In genomic region chr10:61992683-61993629, GRCh38 we compare ENCODE assay signal across 8 cellular contexts.
DNase-seq lines count a peak whose midpoint lies in the region; ATAC-seq, FAIRE-seq and TF ChIP-seq lines count a peak whose summit lies in the region.

No MANE protein-coding gene starts in this region.

- peaks cover 60% of the 10 kb centered on the region for H3K4me1 ChIP-seq in Caco-2
- H3K4me1 ChIP-seq in PC-3 (ENCODE audit: insufficient read depth, low read length) = no peaks in the 10 kb centered on the region
- H3K4me1 ChIP-seq in keratinocyte (ENCODE audit: control insufficient read depth, extremely low read depth, insufficient read depth, low read length) = peaks cover 29% of the 10 kb centered on the region

- H3F3A ChIP-seq in PC-3 (ENCODE audit: low read length, unreplicated experiment) = no peaks in the 10 kb centered on the region

- DNase-seq in Caco-2 (no peak), PC-3 (peak; percentile 50), keratinocyte (ENCODE audit: low read depth, low spot score) (peak; percentile 44), anterior cingulate cortex (lab: John Stamatoyannopoulos, UW) (no peak)
- no peak for DNase-seq in activated naive CD8-positive, alpha-beta T cell treated with anti-CD3 and anti-CD28 coated beads, Interleukin-2, amount 10 ng/mL, durations not matched to agents 7 days and 5 days
- DNase-seq in stimulated activated CD8-positive, alpha-beta memory T cell treated with anti-CD3 and anti-CD28 coated beads, Interleukin-15, amount 100 ng/mL, for 4 hours (ENCODE audit: low read depth in 2 of 2) = peak; percentile 3 to 30

- H3K9ac ChIP-seq in PC-3 (ENCODE audit: low read length) (no peak overlapping the region), keratinocyte (ENCODE audit: control insufficient read depth, extremely low read depth, insufficient read depth, low read length) (peak overlapping the region; percentile 71)

- H3K27ac ChIP-seq in PC-3 (ENCODE audit: low read length) (no peak overlapping the region), keratinocyte (ENCODE audit: control insufficient read depth, insufficient read depth, low read length) (peak overlapping the region; percentile 96)

- no peaks in the 10 kb centered on the region for H3K9me2 ChIP-seq in PC-3 (replicated peaks; ENCODE audit: low read length)

- H3K27ac Mint-ChIP-seq in Caco-2 (ENCODE audit: unreplicated experiment) = peak overlapping the region; percentile 34
- H3K27ac Mint-ChIP-seq in activated naive CD8-positive, alpha-beta T cell treated with anti-CD3 and anti-CD28 coated beads, Interleukin-2, amount 10 ng/mL, durations not matched to agents 7 days and 5 days = peak overlapping the region; percentile 69

- TF ChIP-seq CTCF in Caco-2 (IDR thresholded peaks at IDR 0.05; ENCODE audit: insufficient read depth in 1 of 2, low read depth in 1 of 2, low read length in 1 of 2, severe bottlenecking in 1 of 2, unreplicated experiment in 1 of 2) = no peak
- no peak for TF ChIP-seq CTCF in PC-3 (conservative IDR thresholded peaks at IDR 0.05; ENCODE audit: low read depth, low read length)
- TF ChIP-seq CTCF in keratinocyte (optimal IDR thresholded peaks at IDR 0.05 in 1 of 3, IDR thresholded peaks at IDR 0.05 in 1 of 3, conservative IDR thresholded peaks at IDR 0.05 in 1 of 3; ENCODE audit: extremely low read depth in 1 of 3, insufficient read depth in 2 of 3, low read length in 3 of 3) = no peak

- H3K9me1 ChIP-seq in keratinocyte (ENCODE audit: control insufficient read depth, extremely low read depth, insufficient read depth, low read length) = no peaks in the 10 kb centered on the region

- ATAC-seq in HG02642 (IDR thresholded peaks at IDR 0.05; ENCODE audit: poor library complexity, unreplicated experiment) (peak; percentile 37), PC-3 (no peak), GM18858 (IDR thresholded peaks at IDR 0.05; ENCODE audit: unreplicated experiment) (no peak)
- ATAC-seq in activated naive CD8-positive, alpha-beta T cell treated with anti-CD3 and anti-CD28 coated beads, Interleukin-2, amount 10 ng/mL, durations not matched to agents 7 days and 5 days (ENCODE audit: low read depth) = peak; percentile 37

- no peaks in the 10 kb centered on the region for H4K20me1 ChIP-seq in PC-3 (ENCODE audit: low read length)
- H4K20me1 ChIP-seq in keratinocyte (ENCODE audit: control insufficient read depth, extremely low read depth, insufficient read depth, low read length) = no peaks in the 10 kb centered on the region

- BruUV-seq in Caco-2 (replicated peaks; lab: Mats Ljungman, UMichigan) (no TSS peak), PC-3 (replicated peaks; lab: Mats Ljungman, UMichigan) (no TSS peak)

- H3K36me3 Mint-ChIP-seq in Caco-2 (ENCODE audit: insufficient read depth, unreplicated experiment) = peaks cover 89% of the 10 kb centered on the region
- H3K36me3 Mint-ChIP-seq in activated naive CD8-positive, alpha-beta T cell treated with anti-CD3 and anti-CD28 coated beads, Interleukin-2, amount 10 ng/mL, durations not matched to agents 7 days and 5 days = peaks cover 43% of the 10 kb centered on the region

- intact Hi-C loops in Caco-2 (cut with micrococcal nuclease; ENCODE audit: unreplicated experiment) = loop anchor here (2.0 kb wide), 1 partner anchor 40 kb away; no protein-coding TSS in a partner anchor
- intact Hi-C loops in PC-3 (cut with micrococcal nuclease) = loop anchor here (2.0 kb wide), 1 partner anchor 28 kb away; no protein-coding TSS in a partner anchor

- no peak overlapping the region for H3K4me3 ChIP-seq in Caco-2 (ENCODE audit: low read depth, low read length)
- no peak overlapping the region for H3K4me3 ChIP-seq in PC-3 (ENCODE audit: low read length)
- H3K4me3 ChIP-seq in keratinocyte (ENCODE audit: control insufficient read depth in 2 of 3, extremely low read depth in 1 of 3, insufficient read depth in 2 of 3, low read depth in 1 of 3, low read length in 3 of 3) = peak overlapping the region in 2 of 3 experiments; percentile 45 to 60

- CTCF ChIA-PET in Caco-2 (lab: Charles Lee) (no interaction called here), PC-3 (lab: Charles Lee) (interaction anchor here (0.7 kb wide), 1 partner anchor 10 kb away, joined by 3 read pairs; no protein-coding TSS in a partner anchor)

- no peaks in the 10 kb centered on the region for H3K27me3 ChIP-seq in Caco-2 (replicated peaks; ENCODE audit: control insufficient read depth, insufficient read depth, low read length)
- no peaks in the 10 kb centered on the region for H3K27me3 ChIP-seq in PC-3 (ENCODE audit: low read length)
- no peaks in the 10 kb centered on the region for H3K27me3 ChIP-seq in keratinocyte (ENCODE audit: control insufficient read depth, extremely low read depth, insufficient read depth, low read length)

- POLR2A ChIA-PET in Caco-2 (lab: Charles Lee) = no interaction called here
- POLR2A ChIA-PET in PC-3 (lab: Charles Lee; ENCODE audit: unreplicated experiment) = no interaction called here
- POLR2A ChIA-PET in activated naive CD8-positive, alpha-beta T cell treated with anti-CD3 and anti-CD28 coated beads, Interleukin-2, amount 10 ng/mL, durations not matched to agents 7 days and 5 days (lab: Charles Lee) = interaction anchor here (0.5 to 0.8 kb wide), 3 partner anchors 93 to 255 kb away, joined by 3 to 4 read pairs (median 3); no protein-coding TSS in a partner anchor

- H2AFZ ChIP-seq in PC-3 (ENCODE audit: low read length) (no peak overlapping the region), keratinocyte (ENCODE audit: control insufficient read depth, low read length) (peak overlapping the region; percentile 15)

- H3K9me3 ChIP-seq in Caco-2 = no peaks in the 10 kb centered on the region
- H3K9me3 ChIP-seq in PC-3 (ENCODE audit: low read length) = no peaks in the 10 kb centered on the region
- H3K9me3 ChIP-seq in keratinocyte (ENCODE audit: control insufficient read depth, low read depth, low read length) = no peaks in the 10 kb centered on the region

- FAIRE-seq in keratinocyte (lab: Jason Lieb, UNC) = no peak

- peaks cover 38% of the 10 kb centered on the region for H3K4me1 Mint-ChIP-seq in Caco-2 (ENCODE audit: low read depth, unreplicated experiment)
- peaks cover 38% of the 10 kb centered on the region for H3K4me1 Mint-ChIP-seq in activated naive CD8-positive, alpha-beta T cell treated with anti-CD3 and anti-CD28 coated beads, Interleukin-2, amount 10 ng/mL, durations not matched to agents 7 days and 5 days

- no peaks in the 10 kb centered on the region for H3K27me3 Mint-ChIP-seq in Caco-2 (ENCODE audit: insufficient read depth, unreplicated experiment)
- H3K27me3 Mint-ChIP-seq in activated naive CD8-positive, alpha-beta T cell treated with anti-CD3 and anti-CD28 coated beads, Interleukin-2, amount 10 ng/mL, durations not matched to agents 7 days and 5 days = no peaks in the 10 kb centered on the region

- H3K79me2 ChIP-seq in PC-3 (ENCODE audit: low read length) (no peaks in the 10 kb centered on the region), keratinocyte (ENCODE audit: control insufficient read depth, insufficient read depth, low read length) (peaks cover 8% of the 10 kb centered on the region)

- no peak overlapping the region for H3K4me2 ChIP-seq in PC-3 (ENCODE audit: low read length)
- peak overlapping the region; percentile 95 for H3K4me2 ChIP-seq in keratinocyte (ENCODE audit: control insufficient read depth, extremely low read depth, insufficient read depth, low read depth, low read length)

- dilution Hi-C loops in keratinocyte (cut with MboI; ENCODE audit: extremely low pct_ligation_motif_present, low sequenced_read_pairs) = no loop called here

- H3K4me3 Mint-ChIP-seq in Caco-2 (ENCODE audit: unreplicated experiment) = peak overlapping the region; percentile 1
- peak overlapping the region; percentile 58 for H3K4me3 Mint-ChIP-seq in activated naive CD8-positive, alpha-beta T cell treated with anti-CD3 and anti-CD28 coated beads, Interleukin-2, amount 10 ng/mL, durations not matched to agents 7 days and 5 days

- H3K36me3 ChIP-seq in Caco-2 (ENCODE audit: control insufficient read depth, insufficient read depth, low read length) (peaks cover 6% of the 10 kb centered on the region), PC-3 (ENCODE audit: low read depth, low read length) (no peaks in the 10 kb centered on the region), keratinocyte (ENCODE audit: control insufficient read depth in 2 of 2, extremely low read depth in 1 of 2, insufficient read depth in 2 of 2, low read length in 2 of 2) (peaks cover 0 to 2% of the 10 kb centered on the region in 2 experiments)

- no peaks in the 10 kb centered on the region for H3K9me3 Mint-ChIP-seq in Caco-2 (ENCODE audit: unreplicated experiment)
- peaks cover 2% of the 10 kb centered on the region for H3K9me3 Mint-ChIP-seq in activated naive CD8-positive, alpha-beta T cell treated with anti-CD3 and anti-CD28 coated beads, Interleukin-2, amount 10 ng/mL, durations not matched to agents 7 days and 5 days

Comparison
In these comparisons a context has a peak if more than half of its experiments do, and no peak if none do; other contexts are left out.
1. DNase-seq: peak in PC-3 (single experiment), keratinocyte (single experiment) and stimulated activated CD8-positive, alpha-beta memory T cell treated with anti-CD3 and anti-CD28 coated beads, Interleukin-15, amount 100 ng/mL, for 4 hours (2 of 2); none in Caco-2 (0 of 2), activated naive CD8-positive, alpha-beta T cell treated with anti-CD3 and anti-CD28 coated beads, Interleukin-2, amount 10 ng/mL, durations not matched to agents 7 days and 5 days (single experiment) and anterior cingulate cortex (0 of 58).
2. H3K4me3 ChIP-seq: peak in keratinocyte (2 of 3); none in Caco-2 (single experiment) and PC-3 (single experiment).
3. ATAC-seq: peak in HG02642 (single experiment) and activated naive CD8-positive, alpha-beta T cell treated with anti-CD3 and anti-CD28 coated beads, Interleukin-2, amount 10 ng/mL, durations not matched to agents 7 days and 5 days (single experiment); none in PC-3 (single experiment) and GM18858 (single experiment).